Comparison of ENCODE assay signal across 7 cellular contexts in genomic region chr15:64697911-64698369, GRCh38.
DNase-seq lines count a peak whose midpoint lies in the region; ATAC-seq, FAIRE-seq and TF ChIP-seq lines count a peak whose summit lies in the region.

No MANE protein-coding gene starts in this region.

- FAIRE-seq in keratinocyte (lab: Jason Lieb, UNC): no peak

- no peak for TF ChIP-seq CTCF in keratinocyte (optimal IDR thresholded peaks at IDR 0.05 in 1 of 3, IDR thresholded peaks at IDR 0.05 in 1 of 3, conservative IDR thresholded peaks at IDR 0.05 in 1 of 3; ENCODE audit: extremely low read depth in 1 of 3, insufficient read depth in 2 of 3, low read length in 3 of 3)

- H3K4me3 ChIP-seq in HUES48 (ENCODE audit: low read depth, low read length) (no peak overlapping the region), keratinocyte (ENCODE audit: control insufficient read depth in 2 of 3, extremely low read depth in 1 of 3, insufficient read depth in 2 of 3, low read depth in 1 of 3, low read length in 3 of 3) (no peak overlapping the region)

- no peaks in the 10 kb centered on the region for H3K9me3 ChIP-seq in HUES48 (ENCODE audit: control insufficient read depth, insufficient read depth, low read length)
- no peaks in the 10 kb centered on the region for H3K9me3 ChIP-seq in keratinocyte (ENCODE audit: control insufficient read depth, low read depth, low read length)

- intact Hi-C loops in posterior cingulate gyrus (cut with DNase I): no loop called here

- H3K9me1 ChIP-seq in keratinocyte (ENCODE audit: control insufficient read depth, extremely low read depth, insufficient read depth, low read length): peaks cover 14% of the 10 kb centered on the region

- H3K27me3 ChIP-seq in HUES48 (ENCODE audit: control insufficient read depth, insufficient read depth, low read length) (no peaks in the 10 kb centered on the region), keratinocyte (ENCODE audit: control insufficient read depth, extremely low read depth, insufficient read depth, low read length) (no peaks in the 10 kb centered on the region)

- dilution Hi-C loops in keratinocyte (cut with MboI; ENCODE audit: extremely low pct_ligation_motif_present, low sequenced_read_pairs): no loop called here

- peak overlapping the region; percentile 29 for H3K27ac ChIP-seq in HUES48 (ENCODE audit: low read depth, low read length)
- H3K27ac ChIP-seq in keratinocyte (ENCODE audit: control insufficient read depth, insufficient read depth, low read length): peak overlapping the region; percentile 46

- peak; percentile 8 for DNase-seq in activated T-helper 9 cell treated with anti-CD3 and anti-CD28 coated beads, Interleukin-2, amount 50 U/mL, for 16 hours (ENCODE audit: low read depth)
- DNase-seq in keratinocyte (ENCODE audit: low read depth, low spot score) (peak; percentile 25), COLO829 (ENCODE audit: low spot score) (no peak), posterior cingulate gyrus (no peak), epidermal melanocyte (ENCODE audit: insufficient read length, low spot score) (no peak)
- DNase-seq in stimulated activated naive CD8-positive, alpha-beta T cell treated with anti-CD3 and anti-CD28 coated beads, Interleukin-15, Interleukin-2, amounts not matched to agents 100 U/mL and 50 U/mL, for 24 hours: peak; percentile 34

- H3K4me1 ChIP-seq in HUES48 (ENCODE audit: control insufficient read depth, insufficient read depth, low read length) (peaks cover 61% of the 10 kb centered on the region), keratinocyte (ENCODE audit: control insufficient read depth, extremely low read depth, insufficient read depth, low read length) (peaks cover 49% of the 10 kb centered on the region)

- H3K9ac ChIP-seq in HUES48 (ENCODE audit: low read depth, low read length): no peak overlapping the region
- no peak overlapping the region for H3K9ac ChIP-seq in keratinocyte (ENCODE audit: control insufficient read depth, extremely low read depth, insufficient read depth, low read length)

- peak overlapping the region; percentile 23 for H3K4me2 ChIP-seq in keratinocyte (ENCODE audit: control insufficient read depth, extremely low read depth, insufficient read depth, low read depth, low read length)

- peaks cover 9% of the 10 kb centered on the region for H4K20me1 ChIP-seq in keratinocyte (ENCODE audit: control insufficient read depth, extremely low read depth, insufficient read depth, low read length)

- ATAC-seq in stimulated activated naive CD8-positive, alpha-beta T cell treated with anti-CD3 and anti-CD28 coated beads, Interleukin-15, Interleukin-2, amounts not matched to agents 100 U/mL and 50 U/mL, for 24 hours: peak; percentile 64

- no peak overlapping the region for H2AFZ ChIP-seq in keratinocyte (ENCODE audit: control insufficient read depth, low read length)

- H3K36me3 ChIP-seq in HUES48 (ENCODE audit: control insufficient read depth, insufficient read depth, low read length): peaks cover 54% of the 10 kb centered on the region
- peaks cover 9 to 10% of the 10 kb centered on the region in 2 experiments for H3K36me3 ChIP-seq in keratinocyte (ENCODE audit: control insufficient read depth in 2 of 2, extremely low read depth in 1 of 2, insufficient read depth in 2 of 2, low read length in 2 of 2)

- peaks cover 59% of the 10 kb centered on the region for H3K79me2 ChIP-seq in keratinocyte (ENCODE audit: control insufficient read depth, insufficient read depth, low read length)

Comparison
In these comparisons a context has a peak if more than half of its experiments do, and no peak if none do; other contexts are left out.
1. DNase-seq: peak in activated T-helper 9 cell treated with anti-CD3 and anti-CD28 coated beads, Interleukin-2, amount 50 U/mL, for 16 hours (single experiment), keratinocyte (single experiment) and stimulated activated naive CD8-positive, alpha-beta T cell treated with anti-CD3 and anti-CD28 coated beads, Interleukin-15, Interleukin-2, amounts not matched to agents 100 U/mL and 50 U/mL, for 24 hours (single experiment); none in COLO829 (single experiment), posterior cingulate gyrus (0 of 10) and epidermal melanocyte (single experiment).